Comparison of ENCODE assay signal across 8 cellular contexts in the genomic region with DNA sequence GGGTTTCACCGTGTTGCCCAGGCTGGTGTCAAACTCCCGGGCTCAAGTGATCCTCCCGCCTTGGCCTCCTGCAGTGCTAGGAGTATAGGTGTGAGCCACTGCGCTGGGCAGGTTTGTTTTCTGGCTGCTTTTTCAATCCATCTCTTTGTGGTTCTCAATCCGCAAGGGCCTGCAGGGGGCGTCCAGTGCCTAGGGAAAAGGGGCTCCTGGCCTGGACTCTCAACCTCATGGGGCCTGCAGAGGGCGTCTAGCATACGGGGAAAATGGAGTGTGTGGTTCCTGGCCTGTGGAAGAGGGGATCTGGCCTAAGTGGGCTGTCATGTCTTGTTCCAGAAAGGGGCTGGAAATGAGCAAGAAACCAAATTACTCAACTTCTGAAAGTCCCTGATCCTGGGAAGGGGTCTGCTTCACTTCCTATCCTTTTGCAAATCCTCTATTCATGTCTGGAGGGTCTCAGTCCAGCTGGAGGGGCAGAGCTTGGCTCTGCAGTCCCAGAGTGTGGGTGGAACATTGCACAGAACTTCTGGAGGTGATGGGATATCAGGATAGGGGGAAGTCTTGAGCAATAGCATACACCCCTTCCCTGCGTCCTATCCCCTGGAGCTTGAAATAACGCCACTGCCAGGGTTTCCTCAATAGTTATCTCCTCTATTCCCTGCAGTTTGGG. TPM values are rescaled to one million over a fixed set of nuclear protein-coding genes. Genes with fewer than 3 reads are reported as not detected.
DNase-seq lines count a peak whose midpoint lies in the region; ATAC-seq and TF ChIP-seq lines count a peak whose summit lies in the region.

No MANE protein-coding gene starts in this region.

- H3K27me3 ChIP-seq in KMS-11 (ENCODE audit: insufficient read depth, low read depth) (no peaks in the 10 kb centered on the region), RWPE2 (ENCODE audit: insufficient read depth, poor library complexity, severe bottlenecking) (no peaks in the 10 kb centered on the region), sigmoid colon (no peaks in the 10 kb centered on the region)

- ATAC-seq in RWPE2 (ENCODE audit: low read depth) (peak; percentile 75), left cardiac atrium (peak; percentile 70 to 86), HG03521 (IDR thresholded peaks at IDR 0.05; ENCODE audit: unreplicated experiment) (no peak)

- WGBS in sigmoid colon, 2 donors = 26 to 29% methylated on average over 10 of the region's 10 CpGs

- H3K36me3 ChIP-seq in KMS-11 (ENCODE audit: insufficient read depth) (no peaks in the 10 kb centered on the region), RWPE2 (ENCODE audit: low read depth) (no peaks in the 10 kb centered on the region), sigmoid colon (peaks cover 0 to 4% (median 0%) of the 10 kb centered on the region in 4 donors)

- H3K79me2 ChIP-seq in KMS-11 (ENCODE audit: insufficient read depth, low read depth) = no peaks in the 10 kb centered on the region

- DNase-seq in EL (peak; percentile 69), RWPE2 (ENCODE audit: low spot score) (no peak), left cardiac atrium (peak; percentile 74), sigmoid colon (no peak)
- peak; percentile 63 for DNase-seq in activated naive CD4-positive, alpha-beta T cell treated with anti-CD3 and anti-CD28 coated beads, Interleukin-2, amount 50 U/mL, for 16 hours
- DNase-seq in stimulated activated CD4-positive, alpha-beta T cell treated with anti-CD3 and anti-CD28 coated beads, Interleukin-12 subunit alpha, Interleukin-12 subunit beta, amount 100 ng/mL, for 24 hours (ENCODE audit: low read depth in 2 of 2) = peak; percentile 24 to 61

- no peak for TF ChIP-seq EP300 in sigmoid colon (IDR thresholded peaks at IDR 0.05)

- H4K20me1 ChIP-seq in KMS-11 (ENCODE audit: insufficient read depth) = no peaks in the 10 kb centered on the region

- intact Hi-C loops in left cardiac atrium (cut with DNase I) (no loop called here), sigmoid colon (cut with DNase I) (no loop called here)

- H3K4me2 ChIP-seq in KMS-11 = no peak overlapping the region

- H2AFZ ChIP-seq in KMS-11 (ENCODE audit: low read depth) = no peak overlapping the region

- no peaks in the 10 kb centered on the region for H3K9me3 ChIP-seq in RWPE2 (ENCODE audit: severe bottlenecking)
- H3K9me3 ChIP-seq in sigmoid colon = no peaks in the 10 kb centered on the region

- TF ChIP-seq POLR2A in sigmoid colon (IDR thresholded peaks at IDR 0.05) = no peak

- peak; percentile 43 for TF ChIP-seq CTCF in KMS-11 (conservative IDR thresholded peaks at IDR 0.05; ENCODE audit: low read depth, low read length)
- peak; percentile 72 for TF ChIP-seq CTCF in RWPE2 (IDR thresholded peaks at IDR 0.05; ENCODE audit: poor library complexity, severe bottlenecking)
- TF ChIP-seq CTCF in sigmoid colon (IDR thresholded peaks at IDR 0.05) = peak in 2 of 4 experiments; percentile 26 to 35

- no peak overlapping the region for H3K9ac ChIP-seq in KMS-11

- H3K4me1 ChIP-seq in KMS-11 (ENCODE audit: low read depth, poor library complexity, severe bottlenecking) (no peaks in the 10 kb centered on the region), RWPE2 (ENCODE audit: insufficient read depth, poor library complexity, severe bottlenecking) (no peaks in the 10 kb centered on the region), sigmoid colon (no peaks in the 10 kb centered on the region)

- H3K4me3 ChIP-seq in KMS-11 (IDR thresholded peaks at IDR 0.05; ENCODE audit: insufficient read depth, low read depth, low read length) (no peak overlapping the region), RWPE2 (ENCODE audit: severe bottlenecking) (no peak overlapping the region), sigmoid colon (no peak overlapping the region)

- H3K27ac ChIP-seq in KMS-11 (no peak overlapping the region), RWPE2 (ENCODE audit: poor library complexity, severe bottlenecking) (no peak overlapping the region), sigmoid colon (no peak overlapping the region)

RNA-seq across cellular contexts. Expression of gene CCL27, which starts 12.7 kb away (rescaled TPM):
- not detected for total RNA-seq in left cardiac atrium
- not detected for total RNA-seq in sigmoid colon
- polyA plus RNA-seq in sigmoid colon = under 1 TPM in 1 of 3 donors, not detected in 2; 0.63 TPM

RNA-seq across cellular contexts. Expression of gene CCL19, which starts 15.9 kb away (rescaled TPM):
- total RNA-seq in left cardiac atrium (10 to 100 TPM in 1 of 2 donors, 1 to 10 TPM in 1; 8.0 to 13.4 TPM), sigmoid colon (1 to 10 TPM in 1 of 4 donors, not detected in 3; 5.8 TPM)
- polyA plus RNA-seq in sigmoid colon = 100 to 1,000 TPM in 1 of 3 donors, 1 to 10 TPM in 2; 1.8 to 415 (median 1.8) TPM

RNA-seq across cellular contexts. Expression of gene IL11RA, which starts 23.2 kb away (rescaled TPM):
- 10 to 100 TPM; 38.3 to 51.0 TPM for total RNA-seq in left cardiac atrium
- total RNA-seq in sigmoid colon = 100 to 1,000 TPM in 1 of 4 donors, 10 to 100 TPM in 3; 67.3 to 110 (median 90.7) TPM
- polyA plus RNA-seq in sigmoid colon = 10 to 100 TPM in 1 of 3 donors, 1 to 10 TPM in 2; 1.4 to 14.8 (median 7.2) TPM

RNA-seq across cellular contexts. Expression of gene GALT, which starts 28.7 kb away (rescaled TPM):
- 10 to 100 TPM; 36.9 to 37.9 TPM for total RNA-seq in left cardiac atrium
- 10 to 100 TPM; 28.8 to 51.0 (median 33.1) TPM for total RNA-seq in sigmoid colon
- polyA plus RNA-seq in sigmoid colon = 10 to 100 TPM; 15.6 to 44.8 (median 21.7) TPM

RNA-seq across cellular contexts. Expression of gene CCL21, which starts 34.8 kb away (rescaled TPM):
- total RNA-seq in left cardiac atrium (10 to 100 TPM; 19.0 to 65.3 TPM), sigmoid colon (100 to 1,000 TPM in 3 of 4 donors, 10 to 100 TPM in 1; 61.6 to 214 (median 160) TPM)
- polyA plus RNA-seq in sigmoid colon = 100 to 1,000 TPM in 1 of 3 donors, 10 to 100 TPM in 1, 1 to 10 TPM in 1; 1.4 to 204 (median 41.4) TPM

Comparison
In these comparisons a context has a peak if more than half of its experiments do, and no peak if none do; other contexts are left out.
1. DNase-seq: peak in EL (single experiment), activated naive CD4-positive, alpha-beta T cell treated with anti-CD3 and anti-CD28 coated beads, Interleukin-2, amount 50 U/mL, for 16 hours (single experiment), left cardiac atrium (single experiment) and stimulated activated CD4-positive, alpha-beta T cell treated with anti-CD3 and anti-CD28 coated beads, Interleukin-12 subunit alpha, Interleukin-12 subunit beta, amount 100 ng/mL, for 24 hours (2 of 2); none in RWPE2 (single experiment) and sigmoid colon (single experiment).